In the genomic region with DNA sequence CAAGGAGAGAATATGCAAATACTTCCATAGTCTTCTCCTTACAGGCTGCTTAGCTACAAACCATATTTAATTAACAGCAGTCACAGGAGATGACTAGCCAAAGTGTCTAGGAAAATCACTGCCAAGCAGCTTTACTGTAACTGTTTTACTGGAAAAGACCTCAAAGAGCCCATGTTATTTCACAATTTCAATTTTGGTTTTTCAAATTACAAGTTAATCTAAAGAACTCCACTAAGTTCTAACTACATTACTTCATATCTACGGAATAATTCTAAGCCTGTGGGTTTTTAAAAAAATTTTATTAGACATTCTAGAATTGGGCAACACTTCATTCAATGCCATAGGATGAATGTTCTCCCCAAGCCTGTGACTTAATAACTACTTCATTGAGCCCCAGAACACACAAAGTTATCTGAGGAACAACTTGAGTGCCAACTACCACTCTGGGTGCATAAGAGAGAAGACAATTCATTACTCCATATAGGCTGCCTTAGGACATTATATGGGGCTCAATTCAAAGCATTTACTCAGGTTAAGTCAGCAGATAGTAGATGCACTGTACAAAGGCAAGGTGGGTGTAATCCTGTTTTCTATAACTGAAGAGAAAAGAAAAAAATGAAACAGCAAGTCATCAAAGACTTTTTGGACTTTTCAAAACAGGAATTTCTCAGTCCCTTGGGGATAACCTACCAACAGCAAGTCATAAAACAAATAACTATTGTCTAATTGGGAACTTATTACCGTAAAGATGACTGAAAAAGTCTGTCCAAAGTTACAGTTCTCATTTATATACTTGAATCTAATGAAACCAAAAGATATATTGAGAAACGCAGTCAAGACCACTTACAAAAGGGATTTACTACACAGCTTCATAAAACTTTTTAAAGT, we compare ENCODE assay signal across 14 cellular contexts. TPM values are rescaled to one million over a fixed set of nuclear protein-coding genes. Genes with fewer than 3 reads are reported as not detected.
DNase-seq lines count a peak whose midpoint lies in the region; ATAC-seq, FAIRE-seq and TF ChIP-seq lines count a peak whose summit lies in the region.
"Had no signal": no experiment of that assay in that cellular context is flagged by ENCODE, and none has a peak within 500 bp of the region (broad histone marks: within the 10 kb centered on the region; RNA-seq: fewer than 3 reads in every experiment).

No MANE protein-coding gene starts in this region.

- H3K27ac Mint-ChIP-seq in activated CD8-positive, alpha-beta T cell treated with anti-CD3 and anti-CD28 coated beads for 36 hours: peak overlapping the region; percentile 55
- H3K27ac Mint-ChIP-seq in activated CD8-positive, alpha-beta T cell treated with anti-CD3 and anti-CD28 coated beads, Interleukin-2, amount 10 ng/mL, durations not matched to agents 7 days and 5 days: no peak overlapping the region

- dilution Hi-C loops in endothelial cell of umbilical vein (cut with MboI; ENCODE audit: extremely low pct_ligation_motif_present, low sequenced_read_pairs): no loop called here

- TF ChIP-seq POLR2A in endothelial cell of umbilical vein (IDR thresholded peaks at IDR 0.05; ENCODE audit: low read depth, low read length): no peak
- TF ChIP-seq POLR2A in suprapubic skin (IDR thresholded peaks at IDR 0.05): no peak

- H3K9ac ChIP-seq in OCI-LY3 (ENCODE audit: low read length) (no peak overlapping the region), endothelial cell of umbilical vein (replicated peaks; ENCODE audit: extremely low read depth, insufficient read depth, low read length) (no peak overlapping the region)

- H3K27me3 ChIP-seq in OCI-LY3 (ENCODE audit: low read depth, low read length) (no peaks in the 10 kb centered on the region), endothelial cell of umbilical vein (ENCODE audit: control insufficient read depth in 2 of 2, insufficient read depth in 2 of 2, low read length in 2 of 2) (no peaks in the 10 kb centered on the region), suprapubic skin (no peaks in the 10 kb centered on the region)
- H3K27me3 ChIP-seq: esophagus squamous epithelium, right atrium auricular region had no signal

- no peak overlapping the region for H3K4me3 Mint-ChIP-seq in activated CD8-positive, alpha-beta T cell treated with anti-CD3 and anti-CD28 coated beads for 36 hours
- no peak overlapping the region for H3K4me3 Mint-ChIP-seq in activated CD8-positive, alpha-beta T cell treated with anti-CD3 and anti-CD28 coated beads, Interleukin-2, amount 10 ng/mL, durations not matched to agents 7 days and 5 days
- H3K4me3 Mint-ChIP-seq: immature natural killer cell had no signal

- H4K20me1 ChIP-seq in OCI-LY3 (ENCODE audit: insufficient read depth, low read length): peaks cover 95% of the 10 kb centered on the region
- H4K20me1 ChIP-seq in endothelial cell of umbilical vein (replicated peaks; ENCODE audit: control insufficient read depth, extremely low read depth, insufficient read depth, low read length): peaks cover 4% of the 10 kb centered on the region

- H3K9me3 ChIP-seq in OCI-LY3 (ENCODE audit: insufficient read depth, low read length): no peaks in the 10 kb centered on the region
- no peaks in the 10 kb centered on the region for H3K9me3 ChIP-seq in endothelial cell of umbilical vein (replicated peaks; ENCODE audit: control insufficient read depth, insufficient read depth, low read length)
- H3K9me3 ChIP-seq in suprapubic skin: no peaks in the 10 kb centered on the region
- H3K9me3 ChIP-seq: esophagus squamous epithelium, right atrium auricular region, thoracic aorta had no signal

- FAIRE-seq in endothelial cell of umbilical vein (lab: Jason Lieb, UNC): peak; percentile 49

- peaks cover 26% of the 10 kb centered on the region for H3K36me3 Mint-ChIP-seq in activated CD8-positive, alpha-beta T cell treated with anti-CD3 and anti-CD28 coated beads for 36 hours (ENCODE audit: low read depth)
- H3K36me3 Mint-ChIP-seq in activated CD8-positive, alpha-beta T cell treated with anti-CD3 and anti-CD28 coated beads, Interleukin-2, amount 10 ng/mL, durations not matched to agents 7 days and 5 days (ENCODE audit: low read depth): peaks cover 6% of the 10 kb centered on the region
- H3K36me3 Mint-ChIP-seq: immature natural killer cell had no signal

- intact Hi-C loops in activated CD8-positive, alpha-beta T cell treated with anti-CD3 and anti-CD28 coated beads for 36 hours (cut with micrococcal nuclease): no loop called here
- intact Hi-C loops in endothelial cell of umbilical vein (cut with micrococcal nuclease): no loop called here

- BruUV-seq in endothelial cell of umbilical vein (replicated peaks; lab: Mats Ljungman, UMichigan): no TSS peak

- no peaks in the 10 kb centered on the region for H3K9me3 Mint-ChIP-seq in activated CD8-positive, alpha-beta T cell treated with anti-CD3 and anti-CD28 coated beads for 36 hours
- no peaks in the 10 kb centered on the region for H3K9me3 Mint-ChIP-seq in activated CD8-positive, alpha-beta T cell treated with anti-CD3 and anti-CD28 coated beads, Interleukin-2, amount 10 ng/mL, durations not matched to agents 7 days and 5 days (ENCODE audit: insufficient read depth)
- H3K9me3 Mint-ChIP-seq: immature natural killer cell had no signal

- ATAC-seq in activated CD8-positive, alpha-beta T cell treated with anti-CD3 and anti-CD28 coated beads for 36 hours: no peak
- no peak for ATAC-seq in activated CD8-positive, alpha-beta T cell treated with anti-CD3 and anti-CD28 coated beads, Interleukin-2, amount 10 ng/mL, durations not matched to agents 7 days and 5 days

- H3K4me1 ChIP-seq in OCI-LY3 (ENCODE audit: low read length): peaks cover 30% of the 10 kb centered on the region
- no peaks in the 10 kb centered on the region for H3K4me1 ChIP-seq in endothelial cell of umbilical vein (ENCODE audit: control insufficient read depth, extremely low read depth, insufficient read depth, low read length)
- peaks cover 21% of the 10 kb centered on the region for H3K4me1 ChIP-seq in suprapubic skin

- H3K9me1 ChIP-seq in endothelial cell of umbilical vein (replicated peaks; ENCODE audit: control insufficient read depth, extremely low read depth, insufficient read depth, low read length): no peaks in the 10 kb centered on the region

- H3K36me3 ChIP-seq in OCI-LY3 (replicated peaks; ENCODE audit: low read depth, low read length) (peaks cover 23% of the 10 kb centered on the region), endothelial cell of umbilical vein (ENCODE audit: control insufficient read depth in 2 of 2, extremely low read depth in 1 of 2, insufficient read depth in 2 of 2, low read length in 2 of 2) (no peaks in the 10 kb centered on the region), suprapubic skin (no peaks in the 10 kb centered on the region)
- H3K36me3 ChIP-seq: thoracic aorta had no signal

- H3K79me2 ChIP-seq in OCI-LY3 (ENCODE audit: low read length): peaks cover 99% of the 10 kb centered on the region
- H3K79me2 ChIP-seq in endothelial cell of umbilical vein (ENCODE audit: control insufficient read depth, insufficient read depth, low read length): peaks cover 55% of the 10 kb centered on the region

- no peak for DNase-seq in activated CD8-positive, alpha-beta T cell treated with anti-CD3 and anti-CD28 coated beads for 36 hours
- DNase-seq in activated CD8-positive, alpha-beta T cell treated with anti-CD3 and anti-CD28 coated beads, Interleukin-2, amount 10 ng/mL, durations not matched to agents 7 days and 5 days: no peak
- DNase-seq in endothelial cell of umbilical vein (ENCODE audit: low read depth, low spot score): no peak
- DNase-seq in stromal cell of bone marrow (ENCODE audit: low read depth): peak; percentile 78
- DNase-seq in suprapubic skin (ENCODE audit: low spot score in 2 of 2): no peak
- no peak for DNase-seq in GM10266 (ENCODE audit: extremely low spot score)
- DNase-seq in NOMO-1 treated with DMSO at 0.1 percent for 48 hours (lab: John Stamatoyannopoulos, UW; ENCODE audit: unreplicated experiment): no peak
- DNase-seq: esophagus squamous epithelium, immature natural killer cell, RPMI8226 had no signal

- H3K27ac ChIP-seq in OCI-LY3 (ENCODE audit: low read length) (no peak overlapping the region; the same call in 1 of the 2 replicates), endothelial cell of umbilical vein (ENCODE audit: insufficient read depth, low read depth, low read length) (no peak overlapping the region), suprapubic skin (no peak overlapping the region)
- H3K27ac ChIP-seq: esophagus squamous epithelium, right atrium auricular region, VCaP had no signal

- POLR2A ChIA-PET in activated CD8-positive, alpha-beta T cell treated with anti-CD3 and anti-CD28 coated beads for 36 hours (lab: Charles Lee): interaction anchor here (0.7 to 1.1 kb wide), 2 partner anchors 13 to 43 kb away, joined by 3 to 5 read pairs; no protein-coding TSS in a partner anchor
- POLR2A ChIA-PET in activated CD8-positive, alpha-beta T cell treated with anti-CD3 and anti-CD28 coated beads, Interleukin-2, amount 10 ng/mL, durations not matched to agents 7 days and 5 days (lab: Charles Lee): no interaction called here
- POLR2A ChIA-PET in endothelial cell of umbilical vein (lab: Charles Lee): no interaction called here

- H3K27me3 Mint-ChIP-seq in activated CD8-positive, alpha-beta T cell treated with anti-CD3 and anti-CD28 coated beads for 36 hours: no peaks in the 10 kb centered on the region
- H3K27me3 Mint-ChIP-seq in activated CD8-positive, alpha-beta T cell treated with anti-CD3 and anti-CD28 coated beads, Interleukin-2, amount 10 ng/mL, durations not matched to agents 7 days and 5 days (ENCODE audit: low read depth): no peaks in the 10 kb centered on the region

- TF ChIP-seq CTCF in activated CD8-positive, alpha-beta T cell treated with anti-CD3 and anti-CD28 coated beads for 36 hours (IDR thresholded peaks at IDR 0.05): no peak
- no peak for TF ChIP-seq CTCF in OCI-LY3 (IDR thresholded peaks at IDR 0.05; ENCODE audit: low read depth, low read length)
- no peak for TF ChIP-seq CTCF in endothelial cell of umbilical vein (IDR thresholded peaks at IDR 0.05; ENCODE audit: extremely low read depth in 1 of 2, insufficient read depth in 1 of 2, low read depth in 1 of 2, low read length in 2 of 2)
- no peak for TF ChIP-seq CTCF in suprapubic skin (IDR thresholded peaks at IDR 0.05)
- no peak for TF ChIP-seq CTCF in GM10266 (IDR thresholded peaks at IDR 0.05; ENCODE audit: control insufficient read depth, insufficient read depth, low read depth, missing control alignments)

- no peak overlapping the region for H3K4me3 ChIP-seq in OCI-LY3 (ENCODE audit: low read length)
- H3K4me3 ChIP-seq in endothelial cell of umbilical vein (replicated peaks in 1 of 3; ENCODE audit: insufficient read depth in 1 of 3, low read depth in 1 of 3, low read length in 3 of 3): no peak overlapping the region
- H3K4me3 ChIP-seq in suprapubic skin: no peak overlapping the region
- H3K4me3 ChIP-seq: esophagus squamous epithelium, right atrium auricular region, thoracic aorta had no signal

- CTCF ChIA-PET in activated CD8-positive, alpha-beta T cell treated with anti-CD3 and anti-CD28 coated beads for 36 hours (lab: Charles Lee): interaction anchor here (1.0 to 2.3 kb wide), 3 partner anchors 16 to 48 kb away, joined by 3 to 6 read pairs (median 5); no protein-coding TSS in a partner anchor
- CTCF ChIA-PET in activated CD8-positive, alpha-beta T cell treated with anti-CD3 and anti-CD28 coated beads, Interleukin-2, amount 10 ng/mL, durations not matched to agents 7 days and 5 days (lab: Charles Lee): interaction anchor here (0.7 to 1.7 kb wide), 3 partner anchors 14 to 51 kb away, joined by 3 to 6 read pairs (median 4); no protein-coding TSS in a partner anchor
- CTCF ChIA-PET in endothelial cell of umbilical vein (lab: Charles Lee): no interaction called here

- TF ChIP-seq EP300 in suprapubic skin (IDR thresholded peaks at IDR 0.05): no peak

- H3K4me2 ChIP-seq in OCI-LY3 (ENCODE audit: low read length) (peak overlapping the region; percentile 14; the same call in 1 of the 2 replicates), endothelial cell of umbilical vein (ENCODE audit: insufficient read depth, low read length) (no peak overlapping the region)

- no peak overlapping the region for H2AFZ ChIP-seq in OCI-LY3 (ENCODE audit: low read depth, low read length)
- no peak overlapping the region for H2AFZ ChIP-seq in endothelial cell of umbilical vein (ENCODE audit: low read depth, low read length)

- peaks cover 48% of the 10 kb centered on the region for H3K4me1 Mint-ChIP-seq in activated CD8-positive, alpha-beta T cell treated with anti-CD3 and anti-CD28 coated beads for 36 hours (ENCODE audit: low read depth)
- peaks cover 34% of the 10 kb centered on the region for H3K4me1 Mint-ChIP-seq in activated CD8-positive, alpha-beta T cell treated with anti-CD3 and anti-CD28 coated beads, Interleukin-2, amount 10 ng/mL, durations not matched to agents 7 days and 5 days (ENCODE audit: low read depth)

- WGBS in suprapubic skin: 47% methylated on average over 3 of the region's 3 CpGs

RNA-seq across cellular contexts. Expression of gene STAT3, which starts 33.0 kb away (rescaled TPM):
- total RNA-seq in activated CD8-positive, alpha-beta T cell treated with anti-CD3 and anti-CD28 coated beads for 36 hours: 100 to 1,000 TPM; 276 to 286 TPM
- 100 to 1,000 TPM in 1 of 2 experiments, 10 to 100 TPM in 1; 94.7 to 101 TPM for total RNA-seq in activated CD8-positive, alpha-beta T cell treated with anti-CD3 and anti-CD28 coated beads, Interleukin-2, amount 10 ng/mL, durations not matched to agents 7 days and 5 days
- total RNA-seq in endothelial cell of umbilical vein (108 and 124 TPM in 2 replicates), suprapubic skin (100 to 1,000 TPM; 144 to 174 (median 152) TPM)
- 48.2 and 59.1 TPM in 2 replicates for polyA plus RNA-seq in endothelial cell of umbilical vein
- polyA plus RNA-seq in endothelial cell of umbilical vein (2011; cell fraction: cytosol; rRNA removed): 53.0 and 53.1 TPM in 2 replicates
- 102 and 117 TPM in 2 replicates for polyA plus RNA-seq in endothelial cell of umbilical vein (2011; cell fraction: nucleus; rRNA removed)
- 74.6 and 78.3 TPM in 2 replicates for polyA plus RNA-seq in endothelial cell of umbilical vein (2012)
- 130 and 144 TPM in 2 replicates for polyA minus RNA-seq in endothelial cell of umbilical vein
- 55.0 TPM for polyA minus RNA-seq in endothelial cell of umbilical vein (2011; cell fraction: cytosol; rRNA and poly(A)+ RNA removed)
- polyA minus RNA-seq in endothelial cell of umbilical vein (2011; cell fraction: nucleus; rRNA and poly(A)+ RNA removed): 64.6 and 75.9 TPM in 2 replicates
